In genomic region chr18:3665780-3666525, GRCh38 we compare ENCODE assay signal across 7 cellular contexts.
DNase-seq lines count a peak whose midpoint lies in the region; ATAC-seq and TF ChIP-seq lines count a peak whose summit lies in the region.

No MANE protein-coding gene starts in this region.

- DNase-seq in HuH-7.5 (ENCODE audit: low spot score) (peak; percentile 71), OCI-M2 (lab: John Stamatoyannopoulos, UW; ENCODE audit: unreplicated experiment) (peak; percentile 59), fibroblast of lung (ENCODE audit: low read depth in 2 of 2) (peak; percentile 81 to 93), naive B cell (peak; percentile 59)
- DNase-seq in activated T-cell treated with anti-CD3 and anti-CD28 coated beads, Interleukin-2, amount 50 U/mL, for 4 hours, result peak; percentile 75
- DNase-seq in stimulated activated CD8-positive, alpha-beta memory T cell treated with anti-CD3 and anti-CD28 coated beads, Interleukin-7, amount 100 ng/mL, for 4 hours (ENCODE audit: low read depth in 2 of 2), result peak; percentile 49 to 59

- no peak overlapping the region for H3K9ac ChIP-seq in fibroblast of lung (ENCODE audit: insufficient read depth, low read length)

- peak overlapping the region; percentile 31 for H3K4me3 Mint-ChIP-seq in activated T-cell treated with anti-CD3 and anti-CD28 coated beads, Interleukin-2, amount 50 U/mL, for 4 hours
- peak overlapping the region in 6 of 8 donors; percentile 31 to 83 (median 69) for H3K4me3 Mint-ChIP-seq in naive B cell

- peak overlapping the region in 2 of 6 donors; percentile 60 to 62 for H3K27ac Mint-ChIP-seq in naive B cell

- H3K79me2 ChIP-seq in fibroblast of lung (ENCODE audit: control insufficient read depth, insufficient read depth, low read length), result no peaks in the 10 kb centered on the region

- peak overlapping the region; percentile 19 for H2AFZ ChIP-seq in fibroblast of lung (ENCODE audit: low read length)

- H3K36me3 ChIP-seq in fibroblast of lung (ENCODE audit: control insufficient read depth, insufficient read depth, low read length), result no peaks in the 10 kb centered on the region

- no peaks in the 10 kb centered on the region for H3K9me3 ChIP-seq in fibroblast of lung (ENCODE audit: control insufficient read depth, insufficient read depth, low read depth, low read length)

- H3K4me1 ChIP-seq in fibroblast of lung (ENCODE audit: control insufficient read depth, extremely low read depth, insufficient read depth, low read length), result no peaks in the 10 kb centered on the region

- no peak overlapping the region for H3K4me2 ChIP-seq in fibroblast of lung (ENCODE audit: extremely low read depth, insufficient read depth, low read length)

- H3K27me3 ChIP-seq in fibroblast of lung (ENCODE audit: control insufficient read depth, insufficient read depth, low read length), result no peaks in the 10 kb centered on the region

- H3K4me3 ChIP-seq in GM12875 (ENCODE audit: low read depth, low read length), result no peak overlapping the region
- no peak overlapping the region for H3K4me3 ChIP-seq in fibroblast of lung (replicated peaks in 1 of 4; ENCODE audit: control extremely low read depth in 1 of 4, insufficient read depth in 1 of 4, low read depth in 3 of 4, low read length in 4 of 4)

- H3K9me3 Mint-ChIP-seq in activated T-cell treated with anti-CD3 and anti-CD28 coated beads, Interleukin-2, amount 50 U/mL, for 4 hours, result no peaks in the 10 kb centered on the region
- H3K9me3 Mint-ChIP-seq in naive B cell, result no peaks in the 10 kb centered on the region

- peak; percentile 66 to 67 for ATAC-seq in activated T-cell treated with anti-CD3 and anti-CD28 coated beads, Interleukin-2, amount 50 U/mL, for 4 hours
- peak; percentile 56 to 59 for ATAC-seq in naive B cell (ENCODE audit: low read depth in 2 of 2)

- H3K4me1 Mint-ChIP-seq in activated T-cell treated with anti-CD3 and anti-CD28 coated beads, Interleukin-2, amount 50 U/mL, for 4 hours (ENCODE audit: low read depth), result peaks cover 13% of the 10 kb centered on the region
- peaks cover 7 to 19% (median 11%) of the 10 kb centered on the region in 3 donors for H3K4me1 Mint-ChIP-seq in naive B cell

- TF ChIP-seq CTCF in GM12875 (IDR thresholded peaks at IDR 0.05; ENCODE audit: borderline replicate concordance, insufficient read depth, low read depth, low read length) (peak; percentile 81), fibroblast of lung (conservative IDR thresholded peaks at IDR 0.05 in 1 of 2, IDR thresholded peaks at IDR 0.05 in 1 of 2; ENCODE audit: low read depth in 1 of 2, low read length in 2 of 2) (peak; percentile 90 to 95)

- peak overlapping the region; percentile 32 for H3K27ac ChIP-seq in fibroblast of lung (ENCODE audit: insufficient read depth, low read length)

- no peaks in the 10 kb centered on the region for H4K20me1 ChIP-seq in fibroblast of lung (ENCODE audit: control insufficient read depth, extremely low read depth, insufficient read depth, low read length)

- no peaks in the 10 kb centered on the region for H3K27me3 Mint-ChIP-seq in activated T-cell treated with anti-CD3 and anti-CD28 coated beads, Interleukin-2, amount 50 U/mL, for 4 hours (ENCODE audit: low read depth)
- no peaks in the 10 kb centered on the region for H3K27me3 Mint-ChIP-seq in naive B cell

- H3K36me3 Mint-ChIP-seq in activated T-cell treated with anti-CD3 and anti-CD28 coated beads, Interleukin-2, amount 50 U/mL, for 4 hours (ENCODE audit: insufficient read depth), result no peaks in the 10 kb centered on the region
- H3K36me3 Mint-ChIP-seq in naive B cell, result no peaks in the 10 kb centered on the region
